Comparison of ENCODE assay signal across 14 cellular contexts in the genomic region with DNA sequence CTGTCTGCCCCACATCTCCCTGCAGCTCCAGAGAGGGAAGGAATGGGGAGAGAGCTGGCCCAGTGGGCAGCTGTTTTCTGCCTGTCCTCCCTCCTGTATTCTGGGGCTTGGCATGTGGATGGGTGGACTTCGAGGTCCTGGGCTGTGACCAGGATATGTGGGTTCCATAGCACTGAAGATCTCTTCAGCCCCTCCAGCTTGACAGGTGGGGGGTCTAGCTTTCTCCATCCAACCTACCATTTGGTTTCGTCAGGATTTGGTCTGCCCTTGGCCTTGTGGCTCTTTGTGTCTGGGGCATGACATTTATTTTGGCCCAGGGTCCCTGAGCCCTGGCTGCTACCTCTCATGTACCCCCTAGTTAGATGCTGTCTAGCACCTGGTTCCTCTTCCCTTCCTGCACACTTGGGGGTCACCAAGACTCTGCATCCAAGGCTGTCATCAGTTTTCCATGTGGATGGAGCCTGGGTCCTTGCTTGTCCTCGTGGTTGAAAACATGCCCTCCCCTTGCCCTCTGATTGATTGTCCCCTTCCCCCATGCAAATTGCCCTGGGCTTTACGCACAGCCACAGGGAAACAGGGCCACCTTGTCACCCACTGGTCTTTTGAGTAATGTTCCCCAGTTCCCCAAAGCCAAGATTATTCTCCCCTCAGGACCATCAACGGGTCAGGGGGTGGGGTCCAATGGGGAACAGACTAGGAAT. TPM values are rescaled to one million over a fixed set of nuclear protein-coding genes. Genes with fewer than 3 reads are reported as not detected.
DNase-seq lines count a peak whose midpoint lies in the region; ATAC-seq and TF ChIP-seq lines count a peak whose summit lies in the region.
"Had no signal": no experiment of that assay in that cellular context is flagged by ENCODE, and none has a peak within 500 bp of the region (broad histone marks: within the 10 kb centered on the region; RNA-seq: fewer than 3 reads in every experiment).

No MANE protein-coding gene starts in this region.

- H3K9me3 ChIP-seq in GM23248 (ENCODE audit: low read depth) (no peaks in the 10 kb centered on the region), breast epithelium (no peaks in the 10 kb centered on the region), stomach smooth muscle (ENCODE audit: control insufficient read depth in 2 of 2, low read length in 2 of 2) (no peaks in the 10 kb centered on the region)

- intact Hi-C loops in breast epithelium (cut with DNase I; ENCODE audit: low total_unique reads), result no loop called here

- H3K9ac ChIP-seq in GM23248 (peak overlapping the region; percentile 63), stomach smooth muscle (ENCODE audit: low read length in 2 of 2) (peak overlapping the region; percentile 46 to 69)

- H3K9me2 ChIP-seq in GM23248 (ENCODE audit: insufficient read depth), result no peaks in the 10 kb centered on the region

- H3K27me3 ChIP-seq in GM23248 (replicated peaks; ENCODE audit: insufficient read depth) (no peaks in the 10 kb centered on the region), breast epithelium (no peaks in the 10 kb centered on the region), stomach smooth muscle (ENCODE audit: control insufficient read depth in 1 of 2, insufficient read depth in 2 of 2, low read length in 2 of 2) (no peaks in the 10 kb centered on the region)

- DNase-seq in GM23248 (no peak), breast epithelium (ENCODE audit: low spot score in 2 of 2) (no peak), mesothelial cell of epicardium (ENCODE audit: low spot score in 2 of 2, unreplicated experiment in 2 of 2) (no peak), NCI-H2107 treated with DMSO at 0.1 percent for 48 hours (lab: John Stamatoyannopoulos, UW; ENCODE audit: unreplicated experiment) (no peak), inferior parietal cortex (ENCODE audit: extremely low spot score) (no peak)
- DNase-seq in activated T-cell treated with anti-CD3 and anti-CD28 coated beads, Interleukin-2, amount 50 U/mL, for 1 hour, result no peak
- DNase-seq: activated CD8-positive, alpha-beta T cell treated with anti-CD3 and anti-CD28 coated beads, Interleukin-2, amount 10 ng/mL, durations not matched to agents 7 days and 5 days; activated naive CD4-positive, alpha-beta T cell treated with Interleukin-2 at 50 U/mL for 16 hours; GF-D8 had no signal

- TF ChIP-seq CTCF in breast epithelium (IDR thresholded peaks at IDR 0.05), result no peak
- TF ChIP-seq CTCF in mesothelial cell of epicardium (IDR thresholded peaks at IDR 0.05; ENCODE audit: unreplicated experiment), result no peak

- peaks cover 67% of the 10 kb centered on the region for H3K4me1 Mint-ChIP-seq in mesothelial cell of epicardium

- H3K4me2 ChIP-seq in GM23248 (ENCODE audit: unreplicated experiment), result peak overlapping the region; percentile 79

- 64 to 82% methylated on average over 5 of the region's 5 CpGs for WGBS in GM23248 (ENCODE audit: low coverage in 1 of 2, low lambda C conversion rate in 2 of 2, missing lambda C conversion rate in 2 of 2), 2 experiments

- H3K4me3 Mint-ChIP-seq in mesothelial cell of epicardium, result peak overlapping the region; percentile 89
- H3K4me3 Mint-ChIP-seq: activated CD8-positive, alpha-beta T cell treated with anti-CD3 and anti-CD28 coated beads, Interleukin-2, amount 10 ng/mL, durations not matched to agents 7 days and 5 days; CD14-positive monocyte had no signal

- peak overlapping the region; percentile 97 for H3K27ac Mint-ChIP-seq in mesothelial cell of epicardium
- H3K27ac Mint-ChIP-seq: activated CD8-positive, alpha-beta T cell treated with anti-CD3 and anti-CD28 coated beads, Interleukin-2, amount 10 ng/mL, durations not matched to agents 7 days and 5 days had no signal

- H3K27ac ChIP-seq in GM23248 (0 out of 2 replicates have a peak overlapping the region, but pooled peaks have one; percentile 66), breast epithelium (peak overlapping the region; percentile 93 to 96), stomach smooth muscle (ENCODE audit: low read length) (peak overlapping the region; percentile 87)

- H3F3A ChIP-seq in GM23248 (ENCODE audit: insufficient read depth), result no peaks in the 10 kb centered on the region; the same call in 1 of the 2 replicates

- no peaks in the 10 kb centered on the region for H3K79me2 ChIP-seq in GM23248 (ENCODE audit: insufficient read depth)

- in situ Hi-C loops in GM23248 (cut with MboI), result no loop called here

- H4K20me1 ChIP-seq in GM23248 (ENCODE audit: insufficient read depth), result no peaks in the 10 kb centered on the region

- H3K4me1 ChIP-seq in GM23248 (ENCODE audit: insufficient read depth) (peaks cover 38% of the 10 kb centered on the region), breast epithelium (peaks cover 17 to 46% of the 10 kb centered on the region in 2 donors), stomach smooth muscle (ENCODE audit: control insufficient read depth, insufficient read depth, low read length) (peaks cover 82% of the 10 kb centered on the region)

- H3K36me3 Mint-ChIP-seq in mesothelial cell of epicardium, result no peaks in the 10 kb centered on the region

- no peak for ATAC-seq in GM18517 (IDR thresholded peaks at IDR 0.05; ENCODE audit: unreplicated experiment)
- ATAC-seq: activated CD8-positive, alpha-beta T cell treated with anti-CD3 and anti-CD28 coated beads, Interleukin-2, amount 10 ng/mL, durations not matched to agents 7 days and 5 days; sciatic nerve had no signal

- H3K4me3 ChIP-seq in GM23248 (no peak overlapping the region), breast epithelium (peak overlapping the region in 2 of 3 donors; percentile 79 to 87), stomach smooth muscle (ENCODE audit: low read length in 2 of 2) (peak overlapping the region in 1 of 2 donors; percentile 77)
- H3K4me3 ChIP-seq: lung had no signal

- H2AFZ ChIP-seq in GM23248, result peak overlapping the region; percentile 81; the same call in 1 of the 2 replicates

- peaks cover 8% of the 10 kb centered on the region for H3K27me3 Mint-ChIP-seq in mesothelial cell of epicardium (ENCODE audit: low read depth)

- no peak for TF ChIP-seq POLR2A in breast epithelium (IDR thresholded peaks at IDR 0.05)

- no peaks in the 10 kb centered on the region for H3K9me3 Mint-ChIP-seq in mesothelial cell of epicardium

- H3K36me3 ChIP-seq in GM23248 (ENCODE audit: low read depth), result no peaks in the 10 kb centered on the region
- no peaks in the 10 kb centered on the region for H3K36me3 ChIP-seq in breast epithelium
- no peaks in the 10 kb centered on the region for H3K36me3 ChIP-seq in stomach smooth muscle (ENCODE audit: control insufficient read depth in 2 of 2, insufficient read depth in 2 of 2, low read length in 2 of 2)

RNA-seq across cellular contexts. Expression of gene EPHB3, which starts 3.2 kb away (rescaled TPM):
- 3.0 and 16.9 TPM in 2 replicates for total RNA-seq in GM23248 (2014; rRNA removed; shearing (Covaris generic))
- polyA plus RNA-seq in GM23248 (2016; fragmentation: Nextera tagmentation; extraction: Ambion mirVana), result 1.6 and 1.7 TPM in 2 replicates
- 10 to 100 TPM in 1 of 3 donors, 1 to 10 TPM in 1, under 1 TPM in 1; 0.32 to 25.3 (median 7.9) TPM for total RNA-seq in breast epithelium
- total RNA-seq in mesothelial cell of epicardium, result 98.9 to 115 TPM (median 106 TPM) in 3 replicates
